Comparison of ENCODE assay signal across 8 cellular contexts in the genomic region with DNA sequence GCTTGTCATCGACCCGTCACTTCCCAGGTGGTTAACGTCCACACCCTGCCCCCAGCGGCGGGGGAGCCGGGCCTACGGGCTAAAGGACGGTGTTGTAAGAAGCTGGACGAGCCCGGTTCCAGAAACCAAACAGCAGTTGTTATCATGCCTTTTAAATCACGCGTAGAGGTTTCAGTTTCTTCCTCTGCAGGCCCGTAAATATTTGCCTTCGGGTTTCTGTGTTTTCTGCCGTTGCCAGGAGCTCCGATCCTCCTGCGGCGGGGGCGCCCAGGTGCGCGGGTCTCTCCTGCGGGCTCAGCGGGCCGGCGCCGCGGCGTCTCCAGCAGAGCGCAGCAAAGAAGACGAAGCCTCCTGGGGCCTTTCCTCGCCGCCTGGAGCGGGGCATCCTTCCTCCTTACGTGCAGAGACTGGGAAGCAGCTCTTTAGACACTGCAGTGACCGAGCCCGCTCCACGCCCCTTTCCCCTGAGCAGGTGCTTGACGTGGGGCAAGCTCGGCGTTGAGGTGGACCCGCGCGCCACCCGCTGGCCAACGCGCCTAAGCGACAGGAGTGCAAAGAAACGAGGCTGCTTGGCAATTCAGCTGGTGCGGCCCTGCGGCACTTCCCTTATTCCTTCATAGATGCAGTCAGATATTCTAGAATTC. TPM values are rescaled to one million over a fixed set of nuclear protein-coding genes. Genes with fewer than 3 reads are reported as not detected.
A peak's percentile ranks its signal among the peaks of the same experiment; 100 is the strongest.
DNase-seq lines count a peak whose midpoint lies in the region; ATAC-seq and TF ChIP-seq lines count a peak whose summit lies in the region.

No MANE protein-coding gene starts in this region.

- ATAC-seq in GM19025 (IDR thresholded peaks at IDR 0.05; ENCODE audit: low read depth, unreplicated experiment) = peak; percentile 93
- ATAC-seq in HG03280 (IDR thresholded peaks at IDR 0.05; ENCODE audit: unreplicated experiment) = peak; percentile 88
- ATAC-seq in left lobe of liver = peak; percentile 99

- H3K36me3 ChIP-seq in colonic mucosa = no peaks in the 10 kb centered on the region

- no peak overlapping the region for H3K27ac ChIP-seq in colonic mucosa

- no peaks in the 10 kb centered on the region for H3K4me1 ChIP-seq in colonic mucosa

- DNase-seq in AG08396 (ENCODE audit: low spot score) (peak; percentile 84), NCI-H345 treated with DMSO at 0.1 percent for 48 hours (lab: John Stamatoyannopoulos, UW; ENCODE audit: unreplicated experiment) (peak; percentile 70), colonic mucosa (peak; percentile 84), left lobe of liver (ENCODE audit: low spot score) (peak; percentile 82)
- peak; percentile 67 to 71 for DNase-seq in activated CD4-positive, alpha-beta T cell treated with anti-CD3 and anti-CD28 coated beads for 4 hours
- peak; percentile 78 to 80 for DNase-seq in stimulated activated CD4-positive, alpha-beta T cell treated with anti-CD3 and anti-CD28 coated beads, Interleukin-2, amount 100 ng/mL, for 24 hours

- intact Hi-C loops in colonic mucosa (cut with DNase I) = loop anchor here (5.0 to 10.0 kb wide), 3 partner anchors 470 to 662 kb away; no protein-coding TSS in a partner anchor

- no peak overlapping the region for H3K9ac ChIP-seq in colonic mucosa (ENCODE audit: low read depth in 2 of 2, low read length in 2 of 2)

- no peaks in the 10 kb centered on the region for H3K9me3 ChIP-seq in colonic mucosa

- peak; percentile 70 for TF ChIP-seq CTCF in colonic mucosa (IDR thresholded peaks at IDR 0.05)

- H3K27me3 ChIP-seq in colonic mucosa = no peaks in the 10 kb centered on the region

- peak overlapping the region; percentile 28 for H3K4me3 ChIP-seq in colonic mucosa

RNA-seq across cellular contexts. Expression of a gene that starts 21.8 kb away (rescaled TPM):
- total RNA-seq in colonic mucosa (10 to 100 TPM; 41.1 to 46.4 TPM), left lobe of liver (18.2 TPM)
